In genomic region chr11:34342008-34342533, GRCh38 we compare ENCODE assay signal across 1 cellular context.
TF ChIP-seq lines count a peak whose summit lies in the region.

No MANE protein-coding gene starts in this region.

TF ChIP-seq in WTC11, 78 proteins besides CTCF, POLR2A, EP300 and RAD21 (continued from another document):
- TF ChIP-seq ZNF425 (CRISPR knock-in tag; conservative IDR thresholded peaks at IDR 0.05) (no peak), FOXJ3 (CRISPR knock-in tag; IDR thresholded peaks at IDR 0.05; ENCODE audit: borderline replicate concordance) (no peak), SMAD4 (CRISPR knock-in tag; IDR thresholded peaks at IDR 0.05) (no peak), JUN (CRISPR knock-in tag; IDR thresholded peaks at IDR 0.05) (no peak), ZNF671 (CRISPR knock-in tag; IDR thresholded peaks at IDR 0.05) (no peak), ERG (CRISPR knock-in tag; IDR thresholded peaks at IDR 0.05) (no peak), PRRX2 (CRISPR knock-in tag; IDR thresholded peaks at IDR 0.05) (no peak), MAX (CRISPR knock-in tag; IDR thresholded peaks at IDR 0.05) (no peak), TP53 (CRISPR knock-in tag; IDR thresholded peaks at IDR 0.05) (no peak), MXD4 (CRISPR knock-in tag; IDR thresholded peaks at IDR 0.05; ENCODE audit: borderline replicate concordance) (no peak), E2F1 (CRISPR knock-in tag; IDR thresholded peaks at IDR 0.05) (no peak), PREB (CRISPR knock-in tag; IDR thresholded peaks at IDR 0.05; ENCODE audit: borderline replicate concordance) (no peak)
TF ChIP-seq in WTC11: peak in this region for 0.
